In genomic region chr2:127524198-127524834, GRCh38 we compare ENCODE assay signal across 8 cellular contexts. TPM values are rescaled to one million over a fixed set of nuclear protein-coding genes. Genes with fewer than 3 reads are reported as not detected.
DNase-seq lines count a peak whose midpoint lies in the region; ATAC-seq and TF ChIP-seq lines count a peak whose summit lies in the region.
"Not testable (repeated sequence)": the region's sequence is repeated elsewhere in the genome, so short reads cannot be mapped to it uniquely, and the experiment has no call there.

No MANE protein-coding gene starts in this region.

- peak overlapping the region; percentile 20 for H3K27ac ChIP-seq in CD4-positive, CD25-positive, alpha-beta regulatory T cell (ENCODE audit: insufficient read depth, low read length, poor library complexity, severe bottlenecking)
- not testable (repeated sequence) for H3K27ac ChIP-seq in SK-N-MC

- peak overlapping the region; percentile 46 for H3K4me3 ChIP-seq in CD4-positive, CD25-positive, alpha-beta regulatory T cell (ENCODE audit: low read depth, low read length)
- peak overlapping the region; percentile 11; the same call in 1 of the 2 replicates for H3K4me3 ChIP-seq in HFF-Myc (replicated peaks; ENCODE audit: low read depth, low read length)
- not testable (repeated sequence) for H3K4me3 ChIP-seq in SK-N-MC
- peak overlapping the region; percentile 25 for H3K4me3 ChIP-seq in adipocyte (ENCODE audit: low read length)
- peak overlapping the region; percentile 71 for H3K4me3 ChIP-seq in fibroblast of villous mesenchyme (ENCODE audit: low read depth, low read length)

- H3K36me3 ChIP-seq in CD4-positive, CD25-positive, alpha-beta regulatory T cell (ENCODE audit: control insufficient read depth, insufficient read depth, low read length) = peaks cover 36% of the 10 kb centered on the region
- H3K36me3 ChIP-seq in SK-N-MC (ENCODE audit: insufficient read depth, low read length) = peaks cover 45% of the 10 kb centered on the region
- H3K36me3 ChIP-seq in adipocyte (ENCODE audit: control insufficient read depth, insufficient read depth, low read length, severe bottlenecking) = peaks cover 34% of the 10 kb centered on the region

- not testable (repeated sequence) for TF ChIP-seq CTCF in HFF-Myc (IDR thresholded peaks at IDR 0.05; ENCODE audit: low read depth, low read length, missing control alignments); fibroblast of villous mesenchyme (IDR thresholded peaks at IDR 0.05; ENCODE audit: insufficient read depth, low read depth, low read length); nephron (IDR thresholded peaks at IDR 0.05; ENCODE audit: unreplicated experiment in 3 of 3)

- peaks cover 31 to 73% (median 43%) of the 10 kb centered on the region in 4 donors for H3K4me1 Mint-ChIP-seq in CD4-positive, CD25-positive, alpha-beta regulatory T cell
- H3K4me1 Mint-ChIP-seq in activated CD8-positive, alpha-beta T cell treated with anti-CD3 and anti-CD28 coated beads, Interleukin-2, amount 10 ng/mL, durations not matched to agents 7 days and 5 days (ENCODE audit: low read depth) = peaks cover 30% of the 10 kb centered on the region
- peaks cover 25% of the 10 kb centered on the region for H3K4me1 Mint-ChIP-seq in nephron
- peaks cover 17 to 33% of the 10 kb centered on the region in 2 donors for H3K4me1 Mint-ChIP-seq in stimulated activated naive B cell treated with anti-CD40 and anti-IgM and Interleukin-4, amounts not matched to agents 10 μg/mL and 1 μg/mL and 100 μg/mL, for 72 hours

- peak overlapping the region; percentile 41 for H3K9ac ChIP-seq in SK-N-MC (ENCODE audit: insufficient read length)
- H3K9ac ChIP-seq in adipocyte (ENCODE audit: low read length) = not testable (repeated sequence)

- H3K4me3 Mint-ChIP-seq in CD4-positive, CD25-positive, alpha-beta regulatory T cell = peak overlapping the region; percentile 76 to 99 (median 92)
- not testable (repeated sequence) for H3K4me3 Mint-ChIP-seq in activated CD8-positive, alpha-beta T cell treated with anti-CD3 and anti-CD28 coated beads, Interleukin-2, amount 10 ng/mL, durations not matched to agents 7 days and 5 days
- peak overlapping the region; percentile 43 to 94 (median 73) for H3K4me3 Mint-ChIP-seq in nephron
- H3K4me3 Mint-ChIP-seq in stimulated activated naive B cell treated with anti-CD40 and anti-IgM and Interleukin-4, amounts not matched to agents 10 μg/mL and 1 μg/mL and 100 μg/mL, for 72 hours = peak overlapping the region; percentile 25 to 35

- peaks cover 30% of the 10 kb centered on the region for H3K36me3 Mint-ChIP-seq in CD4-positive, CD25-positive, alpha-beta regulatory T cell
- H3K36me3 Mint-ChIP-seq in activated CD8-positive, alpha-beta T cell treated with anti-CD3 and anti-CD28 coated beads, Interleukin-2, amount 10 ng/mL, durations not matched to agents 7 days and 5 days (ENCODE audit: low read depth) = peaks cover 35% of the 10 kb centered on the region
- peaks cover 28% of the 10 kb centered on the region for H3K36me3 Mint-ChIP-seq in nephron (ENCODE audit: low read depth)
- peaks cover 10% of the 10 kb centered on the region in 2 donors for H3K36me3 Mint-ChIP-seq in stimulated activated naive B cell treated with anti-CD40 and anti-IgM and Interleukin-4, amounts not matched to agents 10 μg/mL and 1 μg/mL and 100 μg/mL, for 72 hours

- H3K27me3 Mint-ChIP-seq in CD4-positive, CD25-positive, alpha-beta regulatory T cell; activated CD8-positive, alpha-beta T cell treated with anti-CD3 and anti-CD28 coated beads, Interleukin-2, amount 10 ng/mL, durations not matched to agents 7 days and 5 days (ENCODE audit: low read depth); nephron (ENCODE audit: low read depth); stimulated activated naive B cell treated with anti-CD40 and anti-IgM and Interleukin-4, amounts not matched to agents 10 μg/mL and 1 μg/mL and 100 μg/mL, for 72 hours: not testable (repeated sequence)

- CTCF ChIA-PET in activated CD8-positive, alpha-beta T cell treated with anti-CD3 and anti-CD28 coated beads, Interleukin-2, amount 10 ng/mL, durations not matched to agents 7 days and 5 days (lab: Charles Lee) = not testable (repeated sequence)

- H3K4me1 ChIP-seq in CD4-positive, CD25-positive, alpha-beta regulatory T cell (ENCODE audit: control insufficient read depth, insufficient read depth, low read length, poor library complexity, severe bottlenecking) = peaks cover 38% of the 10 kb centered on the region
- peaks cover 17% of the 10 kb centered on the region for H3K4me1 ChIP-seq in adipocyte (ENCODE audit: control insufficient read depth, insufficient read depth, low read length)

- not testable (repeated sequence) for DNase-seq in CD4-positive, CD25-positive, alpha-beta regulatory T cell; HFF-Myc (ENCODE audit: extremely low read depth, low read depth); SK-N-MC (ENCODE audit: low read depth, low spot score); adipocyte (ENCODE audit: low read depth); fibroblast of villous mesenchyme (ENCODE audit: low read depth); stimulated activated naive B cell treated with anti-CD40 and anti-IgM and Interleukin-4, amounts not matched to agents 10 μg/mL and 1 μg/mL and 100 μg/mL, for 72 hours
- peak; percentile 2 for DNase-seq in activated CD8-positive, alpha-beta T cell treated with anti-CD3 and anti-CD28 coated beads, Interleukin-2, amount 10 ng/mL, durations not matched to agents 7 days and 5 days

- not testable (repeated sequence) for H3K27me3 ChIP-seq in CD4-positive, CD25-positive, alpha-beta regulatory T cell (ENCODE audit: control insufficient read depth, insufficient read depth, low read length); adipocyte (replicated peaks; ENCODE audit: control insufficient read depth, insufficient read depth, low read length)

- H3K9me3 ChIP-seq in CD4-positive, CD25-positive, alpha-beta regulatory T cell (ENCODE audit: control insufficient read depth in 2 of 2, low read length in 2 of 2); SK-N-MC (ENCODE audit: low read depth, low read length); adipocyte (ENCODE audit: control insufficient read depth, low read length): not testable (repeated sequence)

- H3K9me3 Mint-ChIP-seq in CD4-positive, CD25-positive, alpha-beta regulatory T cell; activated CD8-positive, alpha-beta T cell treated with anti-CD3 and anti-CD28 coated beads, Interleukin-2, amount 10 ng/mL, durations not matched to agents 7 days and 5 days (ENCODE audit: insufficient read depth); nephron; stimulated activated naive B cell treated with anti-CD40 and anti-IgM and Interleukin-4, amounts not matched to agents 10 μg/mL and 1 μg/mL and 100 μg/mL, for 72 hours: not testable (repeated sequence)

- H3K27ac Mint-ChIP-seq in CD4-positive, CD25-positive, alpha-beta regulatory T cell = peak overlapping the region in 2 of 3 donors; percentile 36 to 47
- H3K27ac Mint-ChIP-seq in activated CD8-positive, alpha-beta T cell treated with anti-CD3 and anti-CD28 coated beads, Interleukin-2, amount 10 ng/mL, durations not matched to agents 7 days and 5 days = peak overlapping the region; percentile 22
- H3K27ac Mint-ChIP-seq in nephron = peak overlapping the region in 1 of 3 experiments; percentile 32
- H3K27ac Mint-ChIP-seq in stimulated activated naive B cell treated with anti-CD40 and anti-IgM and Interleukin-4, amounts not matched to agents 10 μg/mL and 1 μg/mL and 100 μg/mL, for 72 hours = not testable (repeated sequence)

- ATAC-seq in CD4-positive, CD25-positive, alpha-beta regulatory T cell (ENCODE audit: low read depth in 2 of 2); activated CD8-positive, alpha-beta T cell treated with anti-CD3 and anti-CD28 coated beads, Interleukin-2, amount 10 ng/mL, durations not matched to agents 7 days and 5 days; stimulated activated naive B cell treated with anti-CD40 and anti-IgM and Interleukin-4, amounts not matched to agents 10 μg/mL and 1 μg/mL and 100 μg/mL, for 72 hours (replicated peaks): not testable (repeated sequence)

- POLR2A ChIA-PET in activated CD8-positive, alpha-beta T cell treated with anti-CD3 and anti-CD28 coated beads, Interleukin-2, amount 10 ng/mL, durations not matched to agents 7 days and 5 days (lab: Charles Lee) = not testable (repeated sequence)

RNA-seq across cellular contexts. Expression of gene IWS1, which starts 2.0 kb away (rescaled TPM):
- total RNA-seq in CD4-positive, CD25-positive, alpha-beta regulatory T cell = 39.6 TPM
- polyA plus RNA-seq in CD4-positive, CD25-positive, alpha-beta regulatory T cell = 10 to 100 TPM; 15.4 to 20.4 (median 18.7) TPM
- total RNA-seq in activated CD8-positive, alpha-beta T cell treated with anti-CD3 and anti-CD28 coated beads, Interleukin-2, amount 10 ng/mL, durations not matched to agents 7 days and 5 days = 10 to 100 TPM; 48.4 to 53.3 TPM
- 35.1 and 42.7 TPM in 2 replicates for total RNA-seq in fibroblast of villous mesenchyme

RNA-seq across cellular contexts. Expression of gene MYO7B, which starts 11.2 kb away (rescaled TPM):
- not detected for total RNA-seq in CD4-positive, CD25-positive, alpha-beta regulatory T cell
- under 1 TPM in 1 of 4 donors, not detected in 3; 0.12 TPM for polyA plus RNA-seq in CD4-positive, CD25-positive, alpha-beta regulatory T cell
- 1 to 10 TPM in 1 of 2 experiments, under 1 TPM in 1; 0.82 to 1.2 TPM for total RNA-seq in activated CD8-positive, alpha-beta T cell treated with anti-CD3 and anti-CD28 coated beads, Interleukin-2, amount 10 ng/mL, durations not matched to agents 7 days and 5 days
- total RNA-seq in fibroblast of villous mesenchyme = 0.86 TPM in 1 of 2 replicates, not detected in the other
